8 cellular contexts compared by ENCODE assay signal in genomic region chr10:61897671-61898434, GRCh38. TPM values are rescaled to one million over a fixed set of nuclear protein-coding genes. Genes with fewer than 3 reads are reported as not detected.
DNase-seq lines count a peak whose midpoint lies in the region; ATAC-seq and TF ChIP-seq lines count a peak whose summit lies in the region.

No MANE protein-coding gene starts in this region.

- H4K20me1 ChIP-seq in OCI-LY3 (ENCODE audit: insufficient read depth, low read length), result no peaks in the 10 kb centered on the region

- ATAC-seq in central memory CD8-positive, alpha-beta T cell (replicated peaks; ENCODE audit: extremely low read depth, poor library complexity, severe bottlenecking), result no peak

- H3K9me3 ChIP-seq in OCI-LY3 (ENCODE audit: insufficient read depth, low read length) (no peaks in the 10 kb centered on the region), spleen (no peaks in the 10 kb centered on the region)

- H3K4me3 Mint-ChIP-seq in central memory CD8-positive, alpha-beta T cell, result no peak overlapping the region

- H3K27ac ChIP-seq in OCI-LY3 (ENCODE audit: low read length) (peak overlapping the region; percentile 93), spleen (peak overlapping the region in 6 of 8 donors; percentile 67 to 98 (median 98))

- WGBS in spleen, 5 donors, result 41 to 54% (median 49%) methylated on average over 10 of the region's 10 CpGs

- H3K9me3 Mint-ChIP-seq in central memory CD8-positive, alpha-beta T cell, result no peaks in the 10 kb centered on the region

- peaks cover 9% of the 10 kb centered on the region for H3K79me2 ChIP-seq in OCI-LY3 (ENCODE audit: low read length)

- H3K9ac ChIP-seq in OCI-LY3 (ENCODE audit: low read length), result peak overlapping the region; percentile 95

- peaks cover 15% of the 10 kb centered on the region for H3K4me1 ChIP-seq in OCI-LY3 (ENCODE audit: low read length)
- H3K4me1 ChIP-seq in spleen, result peaks cover 18 to 46% (median 31%) of the 10 kb centered on the region in 6 donors

- H3K36me3 Mint-ChIP-seq in central memory CD8-positive, alpha-beta T cell (ENCODE audit: insufficient read depth), result peaks cover 23% of the 10 kb centered on the region

- peak overlapping the region; percentile 96 for H3K4me3 ChIP-seq in OCI-LY3 (ENCODE audit: low read length)
- peak overlapping the region in 6 of 8 donors; percentile 3 to 64 (median 29) for H3K4me3 ChIP-seq in spleen

- TF ChIP-seq POLR2A in spleen (IDR thresholded peaks at IDR 0.05), result no peak

- peaks cover 37% of the 10 kb centered on the region for H3K4me1 Mint-ChIP-seq in central memory CD8-positive, alpha-beta T cell

- intact Hi-C loops in spleen (cut with DNase I; ENCODE audit: low total_unique reads), result loop anchor here (10.0 kb wide), 1 partner anchor 347 kb away; no protein-coding TSS in a partner anchor

- H3K36me3 ChIP-seq in OCI-LY3 (replicated peaks; ENCODE audit: low read depth, low read length) (no peaks in the 10 kb centered on the region), spleen (no peaks in the 10 kb centered on the region)

- H3K4me2 ChIP-seq in OCI-LY3 (ENCODE audit: low read length), result peak overlapping the region; percentile 99

- peak; percentile 30 for TF ChIP-seq CTCF in OCI-LY3 (IDR thresholded peaks at IDR 0.05; ENCODE audit: low read depth, low read length)
- peak in 10 of 11 experiments; percentile 19 to 58 (median 42) for TF ChIP-seq CTCF in spleen (IDR thresholded peaks at IDR 0.05 in 8 of 11, conservative IDR thresholded peaks at IDR 0.05 in 3 of 11)

- peak overlapping the region; percentile 79 for H3K27ac Mint-ChIP-seq in central memory CD8-positive, alpha-beta T cell (ENCODE audit: low read depth)

- no peaks in the 10 kb centered on the region for H3K27me3 Mint-ChIP-seq in central memory CD8-positive, alpha-beta T cell

- H3K27me3 ChIP-seq in OCI-LY3 (ENCODE audit: low read depth, low read length) (no peaks in the 10 kb centered on the region), spleen (replicated peaks in 1 of 7) (no peaks in the 10 kb centered on the region)

- H2AFZ ChIP-seq in OCI-LY3 (ENCODE audit: low read depth, low read length), result peak overlapping the region; percentile 90

- DNase-seq in NCI-H2171 treated with DMSO at 0.1 percent for 48 hours (lab: John Stamatoyannopoulos, UW) (peak; percentile 60), NCI-H2171 (lab: John Stamatoyannopoulos, UW) (no peak), kidney tubule cell (ENCODE audit: low spot score) (peak; percentile 42), spleen (no peak), cortex of kidney (lab: John Stamatoyannopoulos, UW) (no peak), HuH-7 (ENCODE audit: low spot score) (no peak)
- DNase-seq in central memory CD8-positive, alpha-beta T cell (ENCODE audit: low spot score in 2 of 2), result no peak

RNA-seq across cellular contexts. Expression of gene ARID5B, which starts 3.6 kb away (rescaled TPM):
- 10 to 100 TPM; 40.1 to 70.7 (median 46.9) TPM for total RNA-seq in spleen
- polyA plus RNA-seq in spleen, result 1 to 10 TPM; 5.6 to 9.0 (median 6.8) TPM

Comparison
In these comparisons a context has a peak if more than half of its experiments do, and no peak if none do; other contexts are left out.
1. DNase-seq: peak in NCI-H2171 treated with DMSO at 0.1 percent for 48 hours (single experiment) and kidney tubule cell (single experiment); none in NCI-H2171 (single experiment), central memory CD8-positive, alpha-beta T cell (0 of 2), spleen (single experiment), cortex of kidney (single experiment) and HuH-7 (single experiment).